Comparison of ENCODE assay signal across 1 cellular context in genomic region chr19:52922841-52923781, GRCh38.
TF ChIP-seq lines count a peak whose summit lies in the region.

ZNF888 (minus strand) TSS chr19:52923428; CDS start chr19:52917873, 5,555 bp downstream.

TF ChIP-seq in K562, 482 proteins besides CTCF, POLR2A, EP300 and RAD21 (continued from another document and continues in another):
- 0 out of 2 replicates have a peak, but pooled peaks have one; percentile 49 for TF ChIP-seq HNRNPUL1 (IDR thresholded peaks at IDR 0.05; ENCODE audit: low read length)
- TF ChIP-seq TAF9B (IDR thresholded peaks at IDR 0.05; ENCODE audit: partially characterized antibody), result peak; percentile 55
- peak; percentile 82 for TF ChIP-seq ZFX (CRISPR knock-in tag; IDR thresholded peaks at IDR 0.05)
- TF ChIP-seq ZNF589 (CRISPR knock-in tag; IDR thresholded peaks at IDR 0.05; ENCODE audit: low read depth), result no peak
- no peak for TF ChIP-seq CHAMP1 (IDR thresholded peaks at IDR 0.05)
- TF ChIP-seq FOSL1 (tag; conservative IDR thresholded peaks at IDR 0.05), result no peak
- no peak for TF ChIP-seq MAX (CRISPR knock-in tag; IDR thresholded peaks at IDR 0.05)
- no peak for TF ChIP-seq TAL1 (IDR thresholded peaks at IDR 0.05)
- no peak for TF ChIP-seq ZNF449 (CRISPR knock-in tag; IDR thresholded peaks at IDR 0.05)
- TF ChIP-seq ZNF121 (CRISPR knock-in tag; conservative IDR thresholded peaks at IDR 0.05), result no peak
- TF ChIP-seq SNRNP70 (optimal IDR thresholded peaks at IDR 0.05; ENCODE audit: low read depth, low read length), result no peak
- TF ChIP-seq, protein P1, sequence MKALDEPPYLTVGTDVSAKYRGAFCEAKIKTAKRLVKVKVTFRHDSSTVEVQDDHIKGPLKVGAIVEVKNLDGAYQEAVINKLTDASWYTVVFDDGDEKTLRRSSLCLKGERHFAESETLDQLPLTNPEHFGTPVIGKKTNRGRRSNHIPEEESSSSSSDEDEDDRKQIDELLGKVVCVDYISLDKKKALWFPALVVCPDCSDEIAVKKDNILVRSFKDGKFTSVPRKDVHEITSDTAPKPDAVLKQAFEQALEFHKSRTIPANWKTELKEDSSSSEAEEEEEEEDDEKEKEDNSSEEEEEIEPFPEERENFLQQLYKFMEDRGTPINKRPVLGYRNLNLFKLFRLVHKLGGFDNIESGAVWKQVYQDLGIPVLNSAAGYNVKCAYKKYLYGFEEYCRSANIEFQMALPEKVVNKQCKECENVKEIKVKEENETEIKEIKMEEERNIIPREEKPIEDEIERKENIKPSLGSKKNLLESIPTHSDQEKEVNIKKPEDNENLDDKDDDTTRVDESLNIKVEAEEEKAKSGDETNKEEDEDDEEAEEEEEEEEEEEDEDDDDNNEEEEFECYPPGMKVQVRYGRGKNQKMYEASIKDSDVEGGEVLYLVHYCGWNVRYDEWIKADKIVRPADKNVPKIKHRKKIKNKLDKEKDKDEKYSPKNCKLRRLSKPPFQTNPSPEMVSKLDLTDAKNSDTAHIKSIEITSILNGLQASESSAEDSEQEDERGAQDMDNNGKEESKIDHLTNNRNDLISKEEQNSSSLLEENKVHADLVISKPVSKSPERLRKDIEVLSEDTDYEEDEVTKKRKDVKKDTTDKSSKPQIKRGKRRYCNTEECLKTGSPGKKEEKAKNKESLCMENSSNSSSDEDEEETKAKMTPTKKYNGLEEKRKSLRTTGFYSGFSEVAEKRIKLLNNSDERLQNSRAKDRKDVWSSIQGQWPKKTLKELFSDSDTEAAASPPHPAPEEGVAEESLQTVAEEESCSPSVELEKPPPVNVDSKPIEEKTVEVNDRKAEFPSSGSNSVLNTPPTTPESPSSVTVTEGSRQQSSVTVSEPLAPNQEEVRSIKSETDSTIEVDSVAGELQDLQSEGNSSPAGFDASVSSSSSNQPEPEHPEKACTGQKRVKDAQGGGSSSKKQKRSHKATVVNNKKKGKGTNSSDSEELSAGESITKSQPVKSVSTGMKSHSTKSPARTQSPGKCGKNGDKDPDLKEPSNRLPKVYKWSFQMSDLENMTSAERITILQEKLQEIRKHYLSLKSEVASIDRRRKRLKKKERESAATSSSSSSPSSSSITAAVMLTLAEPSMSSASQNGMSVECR (CRISPR knock-in tag; IDR thresholded peaks at IDR 0.05), result peak; percentile 61
- TF ChIP-seq POLR3G (IDR thresholded peaks at IDR 0.05; ENCODE audit: extremely low read depth, insufficient read length, insufficient replicate concordance), result no peak
- no peak for TF ChIP-seq ZNF445 (CRISPR knock-in tag; IDR thresholded peaks at IDR 0.05; ENCODE audit: low read depth)
- TF ChIP-seq EZH2 (IDR thresholded peaks at IDR 0.05; ENCODE audit: borderline replicate concordance, low read depth, low read length), result no peak
- TF ChIP-seq ZFP36 (IDR thresholded peaks at IDR 0.05; ENCODE audit: low read depth, low read length, partially characterized antibody), result no peak
- TF ChIP-seq NR1H2 (CRISPR knock-in tag; IDR thresholded peaks at IDR 0.05), result no peak
- TF ChIP-seq SAFB (IDR thresholded peaks at IDR 0.05; ENCODE audit: borderline replicate concordance, low read depth, low read length), result no peak
- no peak for TF ChIP-seq ZBTB8A (IDR thresholded peaks at IDR 0.05; ENCODE audit: partially characterized antibody)
- no peak for TF ChIP-seq CC2D1A (IDR thresholded peaks at IDR 0.05)
- no peak for TF ChIP-seq ZNF668 (CRISPR knock-in tag; IDR thresholded peaks at IDR 0.05)
- peak; percentile 46; the same call in 1 of the 2 replicates for TF ChIP-seq SMAD4 (CRISPR knock-in tag; conservative IDR thresholded peaks at IDR 0.05)
- TF ChIP-seq TFAM (CRISPR knock-in tag; conservative IDR thresholded peaks at IDR 0.05), result no peak
- no peak for TF ChIP-seq HSF4 (CRISPR knock-in tag; IDR thresholded peaks at IDR 0.05; ENCODE audit: borderline replicate concordance)
- no peak for TF ChIP-seq ZNF740 (CRISPR knock-in tag; IDR thresholded peaks at IDR 0.05)
- TF ChIP-seq ZNF740 (tag; IDR thresholded peaks at IDR 0.05), result no peak
- TF ChIP-seq, protein P2, sequence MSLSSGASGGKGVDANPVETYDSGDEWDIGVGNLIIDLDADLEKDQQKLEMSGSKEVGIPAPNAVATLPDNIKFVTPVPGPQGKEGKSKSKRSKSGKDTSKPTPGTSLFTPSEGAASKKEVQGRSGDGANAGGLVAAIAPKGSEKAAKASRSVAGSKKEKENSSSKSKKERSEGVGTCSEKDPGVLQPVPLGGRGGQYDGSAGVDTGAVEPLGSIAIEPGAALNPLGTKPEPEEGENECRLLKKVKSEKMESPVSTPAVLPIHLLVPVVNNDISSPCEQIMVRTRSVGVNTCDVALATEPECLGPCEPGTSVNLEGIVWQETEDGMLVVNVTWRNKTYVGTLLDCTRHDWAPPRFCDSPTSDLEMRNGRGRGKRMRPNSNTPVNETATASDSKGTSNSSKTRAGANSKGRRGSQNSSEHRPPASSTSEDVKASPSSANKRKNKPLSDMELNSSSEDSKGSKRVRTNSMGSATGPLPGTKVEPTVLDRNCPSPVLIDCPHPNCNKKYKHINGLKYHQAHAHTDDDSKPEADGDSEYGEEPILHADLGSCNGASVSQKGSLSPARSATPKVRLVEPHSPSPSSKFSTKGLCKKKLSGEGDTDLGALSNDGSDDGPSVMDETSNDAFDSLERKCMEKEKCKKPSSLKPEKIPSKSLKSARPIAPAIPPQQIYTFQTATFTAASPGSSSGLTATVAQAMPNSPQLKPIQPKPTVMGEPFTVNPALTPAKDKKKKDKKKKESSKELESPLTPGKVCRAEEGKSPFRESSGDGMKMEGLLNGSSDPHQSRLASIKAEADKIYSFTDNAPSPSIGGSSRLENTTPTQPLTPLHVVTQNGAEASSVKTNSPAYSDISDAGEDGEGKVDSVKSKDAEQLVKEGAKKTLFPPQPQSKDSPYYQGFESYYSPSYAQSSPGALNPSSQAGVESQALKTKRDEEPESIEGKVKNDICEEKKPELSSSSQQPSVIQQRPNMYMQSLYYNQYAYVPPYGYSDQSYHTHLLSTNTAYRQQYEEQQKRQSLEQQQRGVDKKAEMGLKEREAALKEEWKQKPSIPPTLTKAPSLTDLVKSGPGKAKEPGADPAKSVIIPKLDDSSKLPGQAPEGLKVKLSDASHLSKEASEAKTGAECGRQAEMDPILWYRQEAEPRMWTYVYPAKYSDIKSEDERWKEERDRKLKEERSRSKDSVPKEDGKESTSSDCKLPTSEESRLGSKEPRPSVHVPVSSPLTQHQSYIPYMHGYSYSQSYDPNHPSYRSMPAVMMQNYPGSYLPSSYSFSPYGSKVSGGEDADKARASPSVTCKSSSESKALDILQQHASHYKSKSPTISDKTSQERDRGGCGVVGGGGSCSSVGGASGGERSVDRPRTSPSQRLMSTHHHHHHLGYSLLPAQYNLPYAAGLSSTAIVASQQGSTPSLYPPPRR (CRISPR knock-in tag; IDR thresholded peaks at IDR 0.05; ENCODE audit: borderline replicate concordance), result no peak
- no peak for TF ChIP-seq FOXA3 (CRISPR knock-in tag; conservative IDR thresholded peaks at IDR 0.05 in 1 of 2, IDR thresholded peaks at IDR 0.05 in 1 of 2)
- no peak for TF ChIP-seq ZNF707 (CRISPR knock-in tag; conservative IDR thresholded peaks at IDR 0.05)
- TF ChIP-seq, protein P3, sequence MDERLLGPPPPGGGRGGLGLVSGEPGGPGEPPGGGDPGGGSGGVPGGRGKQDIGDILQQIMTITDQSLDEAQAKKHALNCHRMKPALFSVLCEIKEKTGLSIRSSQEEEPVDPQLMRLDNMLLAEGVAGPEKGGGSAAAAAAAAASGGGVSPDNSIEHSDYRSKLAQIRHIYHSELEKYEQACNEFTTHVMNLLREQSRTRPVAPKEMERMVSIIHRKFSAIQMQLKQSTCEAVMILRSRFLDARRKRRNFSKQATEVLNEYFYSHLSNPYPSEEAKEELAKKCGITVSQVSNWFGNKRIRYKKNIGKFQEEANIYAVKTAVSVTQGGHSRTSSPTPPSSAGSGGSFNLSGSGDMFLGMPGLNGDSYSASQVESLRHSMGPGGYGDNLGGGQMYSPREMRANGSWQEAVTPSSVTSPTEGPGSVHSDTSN (CRISPR knock-in tag; IDR thresholded peaks at IDR 0.05; ENCODE audit: low read depth), result no peak
- TF ChIP-seq, protein P3 (tag; conservative IDR thresholded peaks at IDR 0.05; ENCODE audit: low read depth), result no peak
- TF ChIP-seq ZNF57 (CRISPR knock-in tag; IDR thresholded peaks at IDR 0.05), result no peak
- no peak for TF ChIP-seq ZNF217 (CRISPR knock-in tag; IDR thresholded peaks at IDR 0.05)
- TF ChIP-seq BCL6 (CRISPR knock-in tag; IDR thresholded peaks at IDR 0.05), result no peak
- TF ChIP-seq U2AF1 (optimal IDR thresholded peaks at IDR 0.05; ENCODE audit: low read depth, low read length), result no peak
- no peak for TF ChIP-seq NUFIP1 (IDR thresholded peaks at IDR 0.05; ENCODE audit: partially characterized antibody)
- TF ChIP-seq ID3 (CRISPR knock-in tag; IDR thresholded peaks at IDR 0.05), result no peak
- TF ChIP-seq ID3 (tag; IDR thresholded peaks at IDR 0.05), result no peak
- no peak for TF ChIP-seq RNF219 (CRISPR knock-in tag; IDR thresholded peaks at IDR 0.05)
- TF ChIP-seq GMEB1 (CRISPR knock-in tag; IDR thresholded peaks at IDR 0.05), result no peak
- no peak for TF ChIP-seq HDAC3 (IDR thresholded peaks at IDR 0.05; ENCODE audit: borderline replicate concordance, partially characterized antibody)
- no peak for TF ChIP-seq NFATC3 (IDR thresholded peaks at IDR 0.05)
